In the genomic region with DNA sequence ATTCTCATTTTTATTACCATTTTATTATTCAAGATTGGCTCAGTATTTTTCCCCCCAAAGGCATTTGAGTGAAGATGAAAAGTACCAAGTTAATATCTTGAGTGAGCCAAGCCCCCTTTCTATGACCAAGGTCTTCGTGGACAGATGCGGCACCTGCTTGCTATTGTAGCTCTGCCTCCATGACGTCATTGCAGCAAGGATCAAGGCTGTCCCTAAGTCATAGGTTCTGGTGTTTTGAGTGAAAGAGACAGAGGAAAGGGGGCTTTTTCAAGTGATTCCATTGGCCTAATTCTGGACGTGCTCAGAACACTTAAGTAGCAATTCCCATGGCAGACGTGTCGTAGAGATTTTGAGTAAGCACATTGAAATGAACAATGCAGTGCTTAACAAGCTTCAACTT, we compare ENCODE assay signal across 1 cellular context.
TF ChIP-seq lines count a peak whose summit lies in the region.

No MANE protein-coding gene starts in this region.

TF ChIP-seq in HepG2, 621 proteins besides CTCF, POLR2A, EP300 and RAD21 (continued from another document):
- TF ChIP-seq, protein P1, sequence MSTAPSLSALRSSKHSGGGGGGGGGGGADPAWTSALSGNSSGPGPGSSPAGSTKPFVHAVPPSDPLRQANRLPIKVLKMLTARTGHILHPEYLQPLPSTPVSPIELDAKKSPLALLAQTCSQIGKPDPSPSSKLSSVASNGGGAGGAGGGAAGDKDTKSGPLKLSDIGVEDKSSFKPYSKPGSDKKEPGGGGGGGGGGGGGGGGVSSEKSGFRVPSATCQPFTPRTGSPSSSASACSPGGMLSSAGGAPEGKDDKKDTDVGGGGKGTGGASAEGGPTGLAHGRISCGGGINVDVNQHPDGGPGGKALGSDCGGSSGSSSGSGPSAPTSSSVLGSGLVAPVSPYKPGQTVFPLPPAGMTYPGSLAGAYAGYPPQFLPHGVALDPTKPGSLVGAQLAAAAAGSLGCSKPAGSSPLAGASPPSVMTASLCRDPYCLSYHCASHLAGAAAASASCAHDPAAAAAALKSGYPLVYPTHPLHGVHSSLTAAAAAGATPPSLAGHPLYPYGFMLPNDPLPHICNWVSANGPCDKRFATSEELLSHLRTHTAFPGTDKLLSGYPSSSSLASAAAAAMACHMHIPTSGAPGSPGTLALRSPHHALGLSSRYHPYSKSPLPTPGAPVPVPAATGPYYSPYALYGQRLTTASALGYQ (CRISPR knock-in tag; IDR thresholded peaks at IDR 0.05) = no peak
- TF ChIP-seq, protein P2, sequence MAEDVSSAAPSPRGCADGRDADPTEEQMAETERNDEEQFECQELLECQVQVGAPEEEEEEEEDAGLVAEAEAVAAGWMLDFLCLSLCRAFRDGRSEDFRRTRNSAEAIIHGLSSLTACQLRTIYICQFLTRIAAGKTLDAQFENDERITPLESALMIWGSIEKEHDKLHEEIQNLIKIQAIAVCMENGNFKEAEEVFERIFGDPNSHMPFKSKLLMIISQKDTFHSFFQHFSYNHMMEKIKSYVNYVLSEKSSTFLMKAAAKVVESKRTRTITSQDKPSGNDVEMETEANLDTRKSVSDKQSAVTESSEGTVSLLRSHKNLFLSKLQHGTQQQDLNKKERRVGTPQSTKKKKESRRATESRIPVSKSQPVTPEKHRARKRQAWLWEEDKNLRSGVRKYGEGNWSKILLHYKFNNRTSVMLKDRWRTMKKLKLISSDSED (CRISPR knock-in tag; IDR thresholded peaks at IDR 0.05) = no peak
- TF ChIP-seq ZNF619 (CRISPR knock-in tag; IDR thresholded peaks at IDR 0.05) = no peak
- TF ChIP-seq, protein P3, sequence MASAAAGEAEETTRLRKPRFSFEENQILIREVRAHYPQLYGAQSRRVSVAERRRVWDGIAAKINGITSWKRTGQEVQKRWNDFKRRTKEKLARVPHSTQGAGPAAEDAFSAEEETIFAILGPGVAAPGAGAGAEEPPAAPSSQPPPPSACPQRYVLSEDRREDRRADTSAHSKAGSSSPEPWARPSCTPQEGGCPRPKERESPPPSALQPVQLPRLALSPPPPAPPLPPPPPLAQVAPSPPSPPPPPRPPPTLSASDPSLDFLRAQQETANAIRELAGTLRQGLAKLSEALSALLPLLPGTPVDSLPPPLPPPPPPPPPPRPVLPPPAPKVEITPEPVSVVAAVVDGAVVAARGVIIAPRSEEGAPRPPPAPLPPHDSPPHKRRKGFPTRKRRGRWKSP (CRISPR knock-in tag; IDR thresholded peaks at IDR 0.05) = no peak
- TF ChIP-seq ZNF446 (CRISPR knock-in tag; IDR thresholded peaks at IDR 0.05) = no peak
- TF ChIP-seq, protein P4, sequence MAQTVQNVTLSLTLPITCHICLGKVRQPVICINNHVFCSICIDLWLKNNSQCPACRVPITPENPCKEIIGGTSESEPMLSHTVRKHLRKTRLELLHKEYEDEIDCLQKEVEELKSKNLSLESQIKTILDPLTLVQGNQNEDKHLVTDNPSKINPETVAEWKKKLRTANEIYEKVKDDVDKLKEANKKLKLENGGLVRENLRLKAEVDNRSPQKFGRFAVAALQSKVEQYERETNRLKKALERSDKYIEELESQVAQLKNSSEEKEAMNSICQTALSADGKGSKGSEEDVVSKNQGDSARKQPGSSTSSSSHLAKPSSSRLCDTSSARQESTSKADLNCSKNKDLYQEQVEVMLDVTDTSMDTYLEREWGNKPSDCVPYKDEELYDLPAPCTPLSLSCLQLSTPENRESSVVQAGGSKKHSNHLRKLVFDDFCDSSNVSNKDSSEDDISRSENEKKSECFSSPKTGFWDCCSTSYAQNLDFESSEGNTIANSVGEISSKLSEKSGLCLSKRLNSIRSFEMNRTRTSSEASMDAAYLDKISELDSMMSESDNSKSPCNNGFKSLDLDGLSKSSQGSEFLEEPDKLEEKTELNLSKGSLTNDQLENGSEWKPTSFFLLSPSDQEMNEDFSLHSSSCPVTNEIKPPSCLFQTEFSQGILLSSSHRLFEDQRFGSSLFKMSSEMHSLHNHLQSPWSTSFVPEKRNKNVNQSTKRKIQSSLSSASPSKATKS (CRISPR knock-in tag; IDR thresholded peaks at IDR 0.05) = no peak
- no peak for TF ChIP-seq TBL1XR1 (IDR thresholded peaks at IDR 0.05; ENCODE audit: borderline replicate concordance, low read length, partially characterized antibody)
